In genomic region chr17:9645858-9646555, GRCh38 we compare ENCODE assay signal across 8 cellular contexts. TPM values are rescaled to one million over a fixed set of nuclear protein-coding genes. Genes with fewer than 3 reads are reported as not detected.
A peak's percentile ranks its signal among the peaks of the same experiment; 100 is the strongest.
DNase-seq lines count a peak whose midpoint lies in the region; ATAC-seq and TF ChIP-seq lines count a peak whose summit lies in the region.

No MANE protein-coding gene starts in this region.

- H3K27me3 Mint-ChIP-seq in brain: peaks cover 37% of the 10 kb centered on the region
- peaks cover 44 to 48% of the 10 kb centered on the region in 2 donors for H3K27me3 Mint-ChIP-seq in stimulated activated naive B cell treated with anti-CD40 and anti-IgM and Interleukin-4, amounts not matched to agents 10 μg/mL and 1 μg/mL and 100 μg/mL, for 72 hours

- intact Hi-C loops in Right ventricle myocardium superior (cut with DNase I): no loop called here
- intact Hi-C loops in Right ventricle myocardium inferior (cut with DNase I): no loop called here
- intact Hi-C loops in left colon (cut with DNase I, micrococcal nuclease): no loop called here

- H3K36me3 Mint-ChIP-seq in brain: no peaks in the 10 kb centered on the region
- no peaks in the 10 kb centered on the region for H3K36me3 Mint-ChIP-seq in stimulated activated naive B cell treated with anti-CD40 and anti-IgM and Interleukin-4, amounts not matched to agents 10 μg/mL and 1 μg/mL and 100 μg/mL, for 72 hours

- TF ChIP-seq CTCF in brain (conservative IDR thresholded peaks at IDR 0.05): peak in 1 of 2 experiments; percentile 33

- ATAC-seq in Right ventricle myocardium superior (ENCODE audit: poor library complexity): peak; percentile 78
- no peak for ATAC-seq in Right ventricle myocardium inferior
- ATAC-seq in left colon: peak; percentile 67
- ATAC-seq in stimulated activated naive B cell treated with anti-CD40 and anti-IgM and Interleukin-4, amounts not matched to agents 10 μg/mL and 1 μg/mL and 100 μg/mL, for 72 hours (replicated peaks): peak; percentile 53 to 61
- ATAC-seq in GM19463 (IDR thresholded peaks at IDR 0.05; ENCODE audit: unreplicated experiment): no peak

- H3K27ac Mint-ChIP-seq in brain: peak overlapping the region in 3 of 5 experiments; percentile 47 to 77 (median 72)
- H3K27ac Mint-ChIP-seq in stimulated activated naive B cell treated with anti-CD40 and anti-IgM and Interleukin-4, amounts not matched to agents 10 μg/mL and 1 μg/mL and 100 μg/mL, for 72 hours: no peak overlapping the region

- DNase-seq in Right ventricle myocardium superior (peak; percentile 50), Right ventricle myocardium inferior (ENCODE audit: missing footprints) (no peak), NCI-H774 (lab: John Stamatoyannopoulos, UW) (peak; percentile 4), left colon (peak; percentile 73 to 82), COR-L47 (lab: John Stamatoyannopoulos, UW) (no peak)
- peak; percentile 18 for DNase-seq in stimulated activated naive B cell treated with anti-CD40 and anti-IgM and Interleukin-4, amounts not matched to agents 10 μg/mL and 1 μg/mL and 100 μg/mL, for 72 hours

- peak overlapping the region; percentile 80 to 91 (median 86) for H3K4me3 Mint-ChIP-seq in brain
- peak overlapping the region; percentile 65 to 71 for H3K4me3 Mint-ChIP-seq in stimulated activated naive B cell treated with anti-CD40 and anti-IgM and Interleukin-4, amounts not matched to agents 10 μg/mL and 1 μg/mL and 100 μg/mL, for 72 hours

- H3K4me1 Mint-ChIP-seq in brain: peaks cover 21% of the 10 kb centered on the region
- peaks cover 9 to 21% of the 10 kb centered on the region in 2 donors for H3K4me1 Mint-ChIP-seq in stimulated activated naive B cell treated with anti-CD40 and anti-IgM and Interleukin-4, amounts not matched to agents 10 μg/mL and 1 μg/mL and 100 μg/mL, for 72 hours

- H3K9me3 Mint-ChIP-seq in brain: peaks cover 0 to 4% (median 0%) of the 10 kb centered on the region in 5 experiments
- no peaks in the 10 kb centered on the region for H3K9me3 Mint-ChIP-seq in stimulated activated naive B cell treated with anti-CD40 and anti-IgM and Interleukin-4, amounts not matched to agents 10 μg/mL and 1 μg/mL and 100 μg/mL, for 72 hours

RNA-seq across cellular contexts. Expression of gene USP43, which starts 0.7 kb away (rescaled TPM):
- total RNA-seq in Right ventricle myocardium superior (not detected), Right ventricle myocardium inferior (not detected), left colon (10 to 100 TPM; 14.4 to 17.9 TPM)
- 2.4 TPM for polyA plus RNA-seq in brain (ENCODE audit: insufficient read depth, low read depth, low replicate concordance)

Comparison
In these comparisons a context has a peak if more than half of its experiments do, and no peak if none do; other contexts are left out.
1. ATAC-seq: peak in Right ventricle myocardium superior (single experiment), left colon (single experiment) and stimulated activated naive B cell treated with anti-CD40 and anti-IgM and Interleukin-4, amounts not matched to agents 10 μg/mL and 1 μg/mL and 100 μg/mL, for 72 hours (2 of 2); none in Right ventricle myocardium inferior (single experiment) and GM19463 (single experiment).
2. DNase-seq: peak in Right ventricle myocardium superior (single experiment), NCI-H774 (single experiment), left colon (2 of 2) and stimulated activated naive B cell treated with anti-CD40 and anti-IgM and Interleukin-4, amounts not matched to agents 10 μg/mL and 1 μg/mL and 100 μg/mL, for 72 hours (single experiment); none in Right ventricle myocardium inferior (single experiment) and COR-L47 (single experiment).
3. RNA of gene USP43, which starts 0.7 kb away (total RNA-seq): 14.4 to 17.9 TPM in left colon; not detected in Right ventricle myocardium inferior (single experiment) and not detected in Right ventricle myocardium superior (single experiment); every median in the first group is over 10 times any median in the second.